Comparison of ENCODE assay signal across 8 cellular contexts in genomic region chr5:109468737-109469420, GRCh38. TPM values are rescaled to one million over a fixed set of nuclear protein-coding genes. Genes with fewer than 3 reads are reported as not detected.
DNase-seq lines count a peak whose midpoint lies in the region; ATAC-seq and TF ChIP-seq lines count a peak whose summit lies in the region.

No MANE protein-coding gene starts in this region.

- no peak overlapping the region for H3K23ac ChIP-seq in trophoblast cell (ENCODE audit: low read length)

- intact Hi-C loops in activated naive CD4-positive, alpha-beta T cell treated with anti-CD3 and anti-CD28 coated beads for 36 hours (cut with micrococcal nuclease): loop anchor here (1.0 to 2.0 kb wide), 2 partner anchors 826 to 947 kb away; no protein-coding TSS in a partner anchor

- TF ChIP-seq CTCF in GM12873 (IDR thresholded peaks at IDR 0.05; ENCODE audit: insufficient read depth, low read depth, low read length, missing control alignments) (peak; percentile 75), NB4 (IDR thresholded peaks at IDR 0.05; ENCODE audit: low read depth, low read length) (peak; percentile 70), upper lobe of left lung (IDR thresholded peaks at IDR 0.05) (peak; percentile 45 to 80 (median 65))

- no peak overlapping the region for H2BK5ac ChIP-seq in trophoblast cell (ENCODE audit: low read depth, low read length, poor library complexity)

- no peaks in the 10 kb centered on the region for H3K36me3 Mint-ChIP-seq in activated naive CD4-positive, alpha-beta T cell treated with anti-CD3 and anti-CD28 coated beads for 36 hours (ENCODE audit: low read depth)

- no peaks in the 10 kb centered on the region for H3K9me3 ChIP-seq in trophoblast cell (ENCODE audit: insufficient read depth, low read depth, low read length)
- no peaks in the 10 kb centered on the region for H3K9me3 ChIP-seq in upper lobe of left lung

- H3K27me3 Mint-ChIP-seq in activated naive CD4-positive, alpha-beta T cell treated with anti-CD3 and anti-CD28 coated beads for 36 hours (ENCODE audit: low read depth): peaks cover 7% of the 10 kb centered on the region

- DNase-seq in NB4 (ENCODE audit: low read depth): peak; percentile 87
- peak; percentile 87 for DNase-seq in SK-N-DZ (ENCODE audit: low spot score)
- DNase-seq in activated naive CD4-positive, alpha-beta T cell treated with anti-CD3 and anti-CD28 coated beads for 36 hours: peak; percentile 90
- DNase-seq in glomerular endothelial cell (ENCODE audit: extremely low read depth, low read depth, low spot score): peak; percentile 87
- peak; percentile 83 to 95 for DNase-seq in trophoblast cell
- peak in 1 of 2 donors; percentile 98 for DNase-seq in upper lobe of left lung

- H2BK12ac ChIP-seq in trophoblast cell (ENCODE audit: low read length): no peak overlapping the region

- CTCF ChIA-PET in activated naive CD4-positive, alpha-beta T cell treated with anti-CD3 and anti-CD28 coated beads for 36 hours (lab: Charles Lee): interaction anchor here (0.6 kb wide), 1 partner anchor 647 kb away, joined by 3 read pairs; no protein-coding TSS in a partner anchor

- no peak overlapping the region for H2AFZ ChIP-seq in trophoblast cell (ENCODE audit: insufficient read depth, low read length, poor library complexity)

- peak in 1 of 4 donors; percentile 49 for TF ChIP-seq EP300 in upper lobe of left lung (IDR thresholded peaks at IDR 0.05)

- no peaks in the 10 kb centered on the region for H3K9me3 Mint-ChIP-seq in activated naive CD4-positive, alpha-beta T cell treated with anti-CD3 and anti-CD28 coated beads for 36 hours

- H3K9ac ChIP-seq in trophoblast cell (ENCODE audit: low read length): no peak overlapping the region

- H3K4me1 ChIP-seq in trophoblast cell (ENCODE audit: control insufficient read depth in 1 of 2, insufficient read depth in 2 of 2, low read length in 2 of 2) (no peaks in the 10 kb centered on the region), upper lobe of left lung (peaks cover 3 to 6% (median 5%) of the 10 kb centered on the region in 4 donors)

- H3K36me3 ChIP-seq in trophoblast cell (ENCODE audit: control insufficient read depth in 1 of 2, insufficient read depth in 2 of 2, low read length in 2 of 2): no peaks in the 10 kb centered on the region
- no peaks in the 10 kb centered on the region for H3K36me3 ChIP-seq in upper lobe of left lung

- H3K4me3 ChIP-seq in NB4 (ENCODE audit: low read depth, low read length) (no peak overlapping the region), trophoblast cell (ENCODE audit: low read depth, low read length) (no peak overlapping the region), upper lobe of left lung (no peak overlapping the region)

- no peaks in the 10 kb centered on the region for H3K27me3 ChIP-seq in trophoblast cell (ENCODE audit: insufficient read depth, low read length)
- no peaks in the 10 kb centered on the region for H3K27me3 ChIP-seq in upper lobe of left lung

- TF ChIP-seq POLR2A in NB4 (IDR thresholded peaks at IDR 0.05; ENCODE audit: extremely low read depth, insufficient read length) (no peak), upper lobe of left lung (IDR thresholded peaks at IDR 0.05) (no peak)

- no peak overlapping the region for H2AK5ac ChIP-seq in trophoblast cell (ENCODE audit: low read length)

- ATAC-seq in HG02610 (IDR thresholded peaks at IDR 0.05; ENCODE audit: unreplicated experiment) (peak; percentile 95), upper lobe of left lung (ENCODE audit: low FRiP score in 2 of 2) (peak; percentile 93 to 96)

- H3K4ac ChIP-seq in trophoblast cell (ENCODE audit: low read depth, low read length): no peak overlapping the region

- H3K79me1 ChIP-seq in trophoblast cell (ENCODE audit: low read length): no peaks in the 10 kb centered on the region

- no peak overlapping the region for H4K8ac ChIP-seq in trophoblast cell (ENCODE audit: low read depth, low read length)

- no peak overlapping the region for H3K27ac Mint-ChIP-seq in activated naive CD4-positive, alpha-beta T cell treated with anti-CD3 and anti-CD28 coated beads for 36 hours

- no peak overlapping the region for H4K12ac ChIP-seq in trophoblast cell (ENCODE audit: low read depth, low read length)

- no peak overlapping the region for H3K18ac ChIP-seq in trophoblast cell (ENCODE audit: low read length)

- H3K79me2 ChIP-seq in trophoblast cell (ENCODE audit: control insufficient read depth, insufficient read depth, low read length, poor library complexity): no peaks in the 10 kb centered on the region

- H3K14ac ChIP-seq in trophoblast cell (ENCODE audit: low read length): no peak overlapping the region

- WGBS in trophoblast cell (ENCODE audit: extremely low coverage, insufficient coverage, insufficient read length): no CpG with 5 or more reads among the region's 4 CpGs
- WGBS in upper lobe of left lung, 2 donors: 30 to 33% methylated on average over 4 of the region's 4 CpGs

- H4K91ac ChIP-seq in trophoblast cell (ENCODE audit: low read depth, low read length): no peak overlapping the region

- H3K4me1 Mint-ChIP-seq in activated naive CD4-positive, alpha-beta T cell treated with anti-CD3 and anti-CD28 coated beads for 36 hours (ENCODE audit: low read depth): peaks cover 5% of the 10 kb centered on the region

- no peak overlapping the region for H3K27ac ChIP-seq in trophoblast cell (ENCODE audit: low read depth, low read length)
- no peak overlapping the region for H3K27ac ChIP-seq in upper lobe of left lung

- H2BK120ac ChIP-seq in trophoblast cell (ENCODE audit: insufficient read depth, low read length, poor library complexity): no peak overlapping the region

- no peak overlapping the region for H3K4me3 Mint-ChIP-seq in activated naive CD4-positive, alpha-beta T cell treated with anti-CD3 and anti-CD28 coated beads for 36 hours

- H3K4me2 ChIP-seq in trophoblast cell (ENCODE audit: low read length): no peak overlapping the region

RNA-seq across cellular contexts. Expression of gene PJA2, which starts 59.1 kb away (rescaled TPM):
- polyA plus RNA-seq in SK-N-DZ (2014; cell fraction: cytosol; rRNA removed): 54.5 and 59.4 TPM in 2 replicates
- polyA plus RNA-seq in SK-N-DZ (2014; cell fraction: nucleus; rRNA removed): 28.0 and 28.3 TPM in 2 replicates
- 10 to 100 TPM; 53.1 to 56.9 TPM for total RNA-seq in activated naive CD4-positive, alpha-beta T cell treated with anti-CD3 and anti-CD28 coated beads for 36 hours
- total RNA-seq in glomerular endothelial cell (60.8 and 74.6 TPM in 2 replicates), upper lobe of left lung (100 to 1,000 TPM in 1 of 6 donors, 10 to 100 TPM in 5; 38.0 to 114 (median 78.0) TPM)
- 50.7 and 53.9 TPM in 2 replicates for polyA plus RNA-seq in trophoblast cell (2013)
